ENCODE assay signal across 8 cellular contexts in the genomic region with DNA sequence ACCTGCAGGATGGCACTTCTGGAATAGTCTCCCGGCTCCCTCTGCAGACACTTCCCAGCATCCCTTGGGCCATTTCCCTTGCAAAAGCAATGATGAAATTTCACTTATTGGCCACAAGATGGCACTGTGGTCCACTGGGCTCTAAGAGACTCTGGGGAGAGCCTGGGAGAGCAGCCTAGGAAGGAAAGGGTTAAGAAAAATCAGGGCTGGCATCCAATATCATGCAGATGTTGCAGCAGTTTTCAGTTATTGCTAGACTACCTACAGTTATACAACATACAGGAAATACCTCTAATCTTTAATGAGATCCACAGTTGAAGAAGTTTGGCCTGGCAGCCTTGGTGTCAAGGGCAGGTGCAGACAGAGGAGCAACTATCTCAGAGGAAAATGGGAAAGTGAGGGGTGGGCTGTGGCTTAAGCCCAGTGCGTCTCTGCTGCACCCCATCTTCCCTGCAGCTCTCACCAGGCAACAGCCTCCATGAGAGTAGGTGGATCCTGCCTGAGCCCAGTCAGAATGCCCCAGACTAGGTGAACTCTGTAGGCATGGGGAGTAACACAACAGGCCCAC.
DNase-seq lines count a peak whose midpoint lies in the region; ATAC-seq and TF ChIP-seq lines count a peak whose summit lies in the region.

No MANE protein-coding gene starts in this region.

- peak; percentile 77 for TF ChIP-seq CTCF in CD8-positive, alpha-beta T cell (IDR thresholded peaks at IDR 0.05)
- peak; percentile 75 for TF ChIP-seq CTCF in WI38 (IDR thresholded peaks at IDR 0.05; ENCODE audit: low read depth, low read length)

- H3K9me3 Mint-ChIP-seq in CD8-positive, alpha-beta T cell: no peaks in the 10 kb centered on the region
- no peaks in the 10 kb centered on the region for H3K9me3 Mint-ChIP-seq in T-helper 2 cell treated with Interferon-gamma antibody and Interleukin-4, amounts not matched to agents 5 μg/mL and 100 μg/mL, for 36 hours

- no peaks in the 10 kb centered on the region for H3K27me3 ChIP-seq in CD8-positive, alpha-beta T cell (ENCODE audit: insufficient read depth, low read length)

- H3K4me1 Mint-ChIP-seq in CD8-positive, alpha-beta T cell (ENCODE audit: low read depth): peaks cover 35% of the 10 kb centered on the region
- H3K4me1 Mint-ChIP-seq in T-helper 2 cell treated with Interferon-gamma antibody and Interleukin-4, amounts not matched to agents 5 μg/mL and 100 μg/mL, for 36 hours (ENCODE audit: low read depth): peaks cover 21% of the 10 kb centered on the region

- no peak overlapping the region for H3K27ac Mint-ChIP-seq in CD8-positive, alpha-beta T cell
- H3K27ac Mint-ChIP-seq in T-helper 2 cell treated with Interferon-gamma antibody and Interleukin-4, amounts not matched to agents 5 μg/mL and 100 μg/mL, for 36 hours: no peak overlapping the region

- H3K36me3 Mint-ChIP-seq in CD8-positive, alpha-beta T cell: no peaks in the 10 kb centered on the region
- H3K36me3 Mint-ChIP-seq in T-helper 2 cell treated with Interferon-gamma antibody and Interleukin-4, amounts not matched to agents 5 μg/mL and 100 μg/mL, for 36 hours (ENCODE audit: low read depth): no peaks in the 10 kb centered on the region

- no peak overlapping the region for H3K4me3 Mint-ChIP-seq in CD8-positive, alpha-beta T cell
- H3K4me3 Mint-ChIP-seq in T-helper 2 cell treated with Interferon-gamma antibody and Interleukin-4, amounts not matched to agents 5 μg/mL and 100 μg/mL, for 36 hours: no peak overlapping the region

- H3K9me3 ChIP-seq in CD8-positive, alpha-beta T cell (ENCODE audit: low read length): no peaks in the 10 kb centered on the region

- CTCF ChIA-PET in CD8-positive, alpha-beta T cell (lab: Charles Lee): interaction anchor here (0.6 to 5.3 kb wide), 13 partner anchors 8 to 464 kb away, joined by 3 to 39 read pairs (median 4); no protein-coding TSS in a partner anchor

- DNase-seq in CD8-positive, alpha-beta T cell: peak in 2 of 7 experiments; percentile 19 to 25
- DNase-seq in NCI-H1694 treated with DMSO at 0.1 percent for 48 hours (lab: John Stamatoyannopoulos, UW) (peak; percentile 43), head of caudate nucleus (peak in 35 of 42 donors; percentile 23 to 80 (median 54)), putamen (ENCODE audit: low spot score) (peak; percentile 67)
- no peak for DNase-seq in T-helper 2 cell treated with Interferon-gamma antibody and Interleukin-4, amounts not matched to agents 5 μg/mL and 100 μg/mL, for 36 hours (ENCODE audit: low spot score)

- peak; percentile 54 for ATAC-seq in CD8-positive, alpha-beta T cell
- peak; percentile 61 for ATAC-seq in GM18520 (IDR thresholded peaks at IDR 0.05; ENCODE audit: unreplicated experiment)
- peak; percentile 87 for ATAC-seq in HG02970 (IDR thresholded peaks at IDR 0.05; ENCODE audit: low FRiP score, unreplicated experiment)

- H3K27me3 Mint-ChIP-seq in CD8-positive, alpha-beta T cell (ENCODE audit: low read depth): peaks cover 1% of the 10 kb centered on the region
- peaks cover 19% of the 10 kb centered on the region for H3K27me3 Mint-ChIP-seq in T-helper 2 cell treated with Interferon-gamma antibody and Interleukin-4, amounts not matched to agents 5 μg/mL and 100 μg/mL, for 36 hours (ENCODE audit: low read depth)

- H3K27ac ChIP-seq in CD8-positive, alpha-beta T cell (ENCODE audit: low read depth, low read length): no peak overlapping the region

- H3K4me3 ChIP-seq in CD8-positive, alpha-beta T cell (ENCODE audit: low read depth, low read length): no peak overlapping the region
- no peak overlapping the region for H3K4me3 ChIP-seq in WI38 (ENCODE audit: low read depth, low read length)

- peaks cover 33% of the 10 kb centered on the region for H3K4me1 ChIP-seq in CD8-positive, alpha-beta T cell (ENCODE audit: insufficient read depth, low read length)

- intact Hi-C loops in CD8-positive, alpha-beta T cell (cut with DNase I, micrococcal nuclease): loop anchor here in 1 of 2 experiments (5.0 kb wide), 1 partner anchor 706 kb away; no protein-coding TSS in a partner anchor
- intact Hi-C loops in head of caudate nucleus (cut with DNase I): no loop called here

- POLR2A ChIA-PET in CD8-positive, alpha-beta T cell (lab: Charles Lee): no interaction called here

- H3K36me3 ChIP-seq in CD8-positive, alpha-beta T cell (ENCODE audit: insufficient read depth, low read length): no peaks in the 10 kb centered on the region
